In genomic region chr7:44681645-44682044, GRCh38 we compare ENCODE assay signal across 17 cellular contexts.
"Had no signal": no experiment of that assay in that cellular context is flagged by ENCODE, and none has a peak within 500 bp of the region (broad histone marks: within the 10 kb centered on the region; RNA-seq: fewer than 3 reads in every experiment).

No MANE protein-coding gene starts in this region.

- H3K9me3 Mint-ChIP-seq: effector memory CD8-positive, alpha-beta T cell; naive thymus-derived CD4-positive, alpha-beta T cell; nephron progenitor cell; stimulated activated naive B cell treated with anti-CD40 and anti-IgM and Interleukin-4, amounts not matched to agents 10 μg/mL and 1 μg/mL and 100 μg/mL, for 72 hours; stimulated activated naive CD8-positive, alpha-beta T cell treated with anti-CD3 and anti-CD28 coated beads, Interleukin-15, Interleukin-2, amounts not matched to agents 100 ng/mL and 50 ng/mL, for 24 hours had no signal

- DNase-seq: cortex of kidney; effector memory CD8-positive, alpha-beta T cell; erythroblast; esophagus squamous epithelium; foreskin melanocyte; hypothalamus; mesenchymal stem cell; midbrain; naive thymus-derived CD4-positive, alpha-beta T cell; nephron progenitor cell; nucleus accumbens; stimulated activated CD4-positive, alpha-beta T cell treated with anti-CD3 and anti-CD28 coated beads, Interleukin-4, amount 100 ng/mL, for 4 hours; stimulated activated naive B cell treated with anti-CD40 and anti-IgM and Interleukin-4, amounts not matched to agents 10 μg/mL and 1 μg/mL and 100 μg/mL, for 72 hours; transverse colon had no signal

- H3K4me3 Mint-ChIP-seq: effector memory CD8-positive, alpha-beta T cell; naive thymus-derived CD4-positive, alpha-beta T cell; nephron progenitor cell; stimulated activated naive B cell treated with anti-CD40 and anti-IgM and Interleukin-4, amounts not matched to agents 10 μg/mL and 1 μg/mL and 100 μg/mL, for 72 hours; stimulated activated naive CD8-positive, alpha-beta T cell treated with anti-CD3 and anti-CD28 coated beads, Interleukin-15, Interleukin-2, amounts not matched to agents 100 ng/mL and 50 ng/mL, for 24 hours had no signal

- H3K9me3 ChIP-seq: esophagus squamous epithelium, right lobe of liver, transverse colon had no signal

- H3K4me3 ChIP-seq: esophagus squamous epithelium, right lobe of liver, smooth muscle cell, transverse colon had no signal

- H3K27me3 Mint-ChIP-seq: effector memory CD8-positive, alpha-beta T cell; naive thymus-derived CD4-positive, alpha-beta T cell; stimulated activated naive B cell treated with anti-CD40 and anti-IgM and Interleukin-4, amounts not matched to agents 10 μg/mL and 1 μg/mL and 100 μg/mL, for 72 hours; stimulated activated naive CD8-positive, alpha-beta T cell treated with anti-CD3 and anti-CD28 coated beads, Interleukin-15, Interleukin-2, amounts not matched to agents 100 ng/mL and 50 ng/mL, for 24 hours had no signal

- H3K27ac Mint-ChIP-seq: nephron progenitor cell had no signal

- H3K4me1 ChIP-seq: transverse colon had no signal

- H3K27ac ChIP-seq: esophagus squamous epithelium, right lobe of liver, transverse colon had no signal

- H3K27me3 ChIP-seq: esophagus squamous epithelium, right lobe of liver, transverse colon had no signal

- ATAC-seq: effector memory CD8-positive, alpha-beta T cell; naive thymus-derived CD4-positive, alpha-beta T cell; right lobe of liver; stimulated activated naive B cell treated with anti-CD40 and anti-IgM and Interleukin-4, amounts not matched to agents 10 μg/mL and 1 μg/mL and 100 μg/mL, for 72 hours had no signal
